ENCODE assay signal across 10 cellular contexts in the genomic region with DNA sequence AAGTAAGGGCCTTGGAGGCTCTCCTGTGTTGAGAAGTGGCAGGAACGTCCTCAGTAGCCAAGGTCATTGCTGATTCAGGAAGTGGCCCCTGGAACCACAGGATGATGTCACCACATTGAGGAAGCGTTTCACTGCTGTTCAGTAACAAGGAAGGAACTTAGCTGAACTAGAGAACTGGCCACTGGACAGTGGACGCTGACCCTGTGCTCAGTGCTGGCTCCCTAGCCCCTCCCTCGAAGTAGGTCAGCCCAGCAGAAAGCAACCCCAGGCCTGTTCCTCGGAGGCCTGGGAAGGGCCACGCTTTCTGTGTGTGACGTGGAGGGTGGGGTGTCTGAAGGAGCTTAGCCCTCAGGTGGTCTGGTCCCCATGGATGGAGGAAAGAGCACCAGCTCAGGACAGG. TPM values are rescaled to one million over a fixed set of nuclear protein-coding genes. Genes with fewer than 3 reads are reported as not detected.
DNase-seq lines count a peak whose midpoint lies in the region; ATAC-seq and TF ChIP-seq lines count a peak whose summit lies in the region.
"Had no signal": no experiment of that assay in that cellular context is flagged by ENCODE, and none has a peak within 500 bp of the region (broad histone marks: within the 10 kb centered on the region; RNA-seq: fewer than 3 reads in every experiment).

No MANE protein-coding gene starts in this region.

- H3K36me3 Mint-ChIP-seq in activated CD8-positive, alpha-beta T cell treated with anti-CD3 and anti-CD28 coated beads for 36 hours (ENCODE audit: low read depth), result no peaks in the 10 kb centered on the region
- H3K36me3 Mint-ChIP-seq in activated CD8-positive, alpha-beta T cell treated with anti-CD3 and anti-CD28 coated beads, Interleukin-2, amount 10 ng/mL, durations not matched to agents 7 days and 5 days (ENCODE audit: low read depth), result no peaks in the 10 kb centered on the region

- H3K4me1 Mint-ChIP-seq in activated CD8-positive, alpha-beta T cell treated with anti-CD3 and anti-CD28 coated beads for 36 hours (ENCODE audit: low read depth), result peaks cover 22% of the 10 kb centered on the region
- H3K4me1 Mint-ChIP-seq in activated CD8-positive, alpha-beta T cell treated with anti-CD3 and anti-CD28 coated beads, Interleukin-2, amount 10 ng/mL, durations not matched to agents 7 days and 5 days (ENCODE audit: low read depth), result peaks cover 30% of the 10 kb centered on the region

- no peaks in the 10 kb centered on the region for H3K9me3 Mint-ChIP-seq in activated CD8-positive, alpha-beta T cell treated with anti-CD3 and anti-CD28 coated beads for 36 hours
- no peaks in the 10 kb centered on the region for H3K9me3 Mint-ChIP-seq in activated CD8-positive, alpha-beta T cell treated with anti-CD3 and anti-CD28 coated beads, Interleukin-2, amount 10 ng/mL, durations not matched to agents 7 days and 5 days (ENCODE audit: insufficient read depth)

- no peak overlapping the region for H3K4me3 Mint-ChIP-seq in activated CD8-positive, alpha-beta T cell treated with anti-CD3 and anti-CD28 coated beads for 36 hours
- H3K4me3 Mint-ChIP-seq in activated CD8-positive, alpha-beta T cell treated with anti-CD3 and anti-CD28 coated beads, Interleukin-2, amount 10 ng/mL, durations not matched to agents 7 days and 5 days, result no peak overlapping the region

- H3K27ac ChIP-seq in aorta (ENCODE audit: low read depth in 1 of 2, low read length in 2 of 2), result no peak overlapping the region
- H3K27ac ChIP-seq: cardiac muscle cell had no signal

- POLR2A ChIA-PET in activated CD8-positive, alpha-beta T cell treated with anti-CD3 and anti-CD28 coated beads for 36 hours (lab: Charles Lee), result no interaction called here
- POLR2A ChIA-PET in activated CD8-positive, alpha-beta T cell treated with anti-CD3 and anti-CD28 coated beads, Interleukin-2, amount 10 ng/mL, durations not matched to agents 7 days and 5 days (lab: Charles Lee), result no interaction called here

- intact Hi-C loops in activated CD8-positive, alpha-beta T cell treated with anti-CD3 and anti-CD28 coated beads for 36 hours (cut with micrococcal nuclease), result no loop called here
- intact Hi-C loops in left colon (cut with DNase I, micrococcal nuclease), result no loop called here
- intact Hi-C loops in aorta (cut with DNase I), result no loop called here

- H3K4me3 ChIP-seq in astrocyte of the spinal cord (ENCODE audit: low read depth, low read length) (no peak overlapping the region), aorta (ENCODE audit: low read length in 2 of 2) (no peak overlapping the region)
- H3K4me3 ChIP-seq: cardiac muscle cell had no signal

- in situ Hi-C loops in astrocyte of the spinal cord (cut with HindIII; ENCODE audit: low sequenced_read_pairs), result no loop called here

- H3K27me3 Mint-ChIP-seq in activated CD8-positive, alpha-beta T cell treated with anti-CD3 and anti-CD28 coated beads for 36 hours, result peaks cover 30% of the 10 kb centered on the region
- H3K27me3 Mint-ChIP-seq in activated CD8-positive, alpha-beta T cell treated with anti-CD3 and anti-CD28 coated beads, Interleukin-2, amount 10 ng/mL, durations not matched to agents 7 days and 5 days (ENCODE audit: low read depth), result peaks cover 24% of the 10 kb centered on the region

- CTCF ChIA-PET in activated CD8-positive, alpha-beta T cell treated with anti-CD3 and anti-CD28 coated beads for 36 hours (lab: Charles Lee), result no interaction called here
- CTCF ChIA-PET in activated CD8-positive, alpha-beta T cell treated with anti-CD3 and anti-CD28 coated beads, Interleukin-2, amount 10 ng/mL, durations not matched to agents 7 days and 5 days (lab: Charles Lee), result no interaction called here

- ATAC-seq in activated CD8-positive, alpha-beta T cell treated with anti-CD3 and anti-CD28 coated beads for 36 hours, result no peak
- ATAC-seq in activated CD8-positive, alpha-beta T cell treated with anti-CD3 and anti-CD28 coated beads, Interleukin-2, amount 10 ng/mL, durations not matched to agents 7 days and 5 days, result no peak
- ATAC-seq in left colon (peak; percentile 75), aorta (ENCODE audit: low FRiP score) (peak; percentile 69), GM21381 (IDR thresholded peaks at IDR 0.05; ENCODE audit: unreplicated experiment) (no peak), GM19463 (IDR thresholded peaks at IDR 0.05; ENCODE audit: unreplicated experiment) (no peak)
- ATAC-seq: Panc1 had no signal

- no peaks in the 10 kb centered on the region for H3K9me3 ChIP-seq in aorta (ENCODE audit: control insufficient read depth, low read length)

- H3K36me3 ChIP-seq in aorta (ENCODE audit: control insufficient read depth in 1 of 2, insufficient read depth in 2 of 2, low read length in 1 of 2), result no peaks in the 10 kb centered on the region
- H3K36me3 ChIP-seq: cardiac muscle cell had no signal

- DNase-seq in activated CD8-positive, alpha-beta T cell treated with anti-CD3 and anti-CD28 coated beads for 36 hours, result peak; percentile 11
- no peak for DNase-seq in activated CD8-positive, alpha-beta T cell treated with anti-CD3 and anti-CD28 coated beads, Interleukin-2, amount 10 ng/mL, durations not matched to agents 7 days and 5 days
- peak; percentile 58 for DNase-seq in astrocyte of the spinal cord (ENCODE audit: low read depth, low spot score)
- peak; percentile 56 to 82 for DNase-seq in left colon
- DNase-seq in aorta, result peak; percentile 74 to 78
- no peak for DNase-seq in NCI-H187 treated with DMSO at 0.1 percent for 48 hours (lab: John Stamatoyannopoulos, UW)

- no peaks in the 10 kb centered on the region for H3K27me3 ChIP-seq in aorta (ENCODE audit: control insufficient read depth in 1 of 2, insufficient read depth in 2 of 2, low read length in 1 of 2)
- H3K27me3 ChIP-seq: cardiac muscle cell had no signal

- TF ChIP-seq CTCF in activated CD8-positive, alpha-beta T cell treated with anti-CD3 and anti-CD28 coated beads for 36 hours (IDR thresholded peaks at IDR 0.05), result no peak
- no peak for TF ChIP-seq CTCF in astrocyte of the spinal cord (IDR thresholded peaks at IDR 0.05; ENCODE audit: low read depth, low read length)

- H3K4me1 ChIP-seq in aorta (ENCODE audit: control insufficient read depth in 1 of 2, insufficient read depth in 2 of 2, low read length in 2 of 2), result no peaks in the 10 kb centered on the region

- WGBS in aorta, 2 donors, result 84% methylated on average over 7 of the region's 7 CpGs

- no peak overlapping the region for H3K27ac Mint-ChIP-seq in activated CD8-positive, alpha-beta T cell treated with anti-CD3 and anti-CD28 coated beads for 36 hours
- no peak overlapping the region for H3K27ac Mint-ChIP-seq in activated CD8-positive, alpha-beta T cell treated with anti-CD3 and anti-CD28 coated beads, Interleukin-2, amount 10 ng/mL, durations not matched to agents 7 days and 5 days

RNA-seq across cellular contexts. Expression of gene B9D1, which starts 58.3 kb away (rescaled TPM):
- 1 to 10 TPM; 7.2 to 9.4 TPM for total RNA-seq in activated CD8-positive, alpha-beta T cell treated with anti-CD3 and anti-CD28 coated beads for 36 hours
- 1 to 10 TPM; 1.1 TPM for total RNA-seq in activated CD8-positive, alpha-beta T cell treated with anti-CD3 and anti-CD28 coated beads, Interleukin-2, amount 10 ng/mL, durations not matched to agents 7 days and 5 days
- total RNA-seq in left colon (1 to 10 TPM; 7.1 to 7.3 TPM), aorta (1 to 10 TPM; 7.3 to 8.9 TPM)
- polyA plus RNA-seq in aorta, result 10 to 100 TPM in 1 of 2 donors, 1 to 10 TPM in 1; 9.5 to 16.5 TPM

Comparison
In these comparisons a context has a peak if more than half of its experiments do, and no peak if none do; other contexts are left out.
1. DNase-seq: peak in activated CD8-positive, alpha-beta T cell treated with anti-CD3 and anti-CD28 coated beads for 36 hours (single experiment), astrocyte of the spinal cord (single experiment), left colon (2 of 2) and aorta (2 of 2); none in activated CD8-positive, alpha-beta T cell treated with anti-CD3 and anti-CD28 coated beads, Interleukin-2, amount 10 ng/mL, durations not matched to agents 7 days and 5 days (single experiment) and NCI-H187 treated with DMSO at 0.1 percent for 48 hours (single experiment).
2. ATAC-seq: peak in left colon (single experiment) and aorta (single experiment); none in activated CD8-positive, alpha-beta T cell treated with anti-CD3 and anti-CD28 coated beads for 36 hours (single experiment), activated CD8-positive, alpha-beta T cell treated with anti-CD3 and anti-CD28 coated beads, Interleukin-2, amount 10 ng/mL, durations not matched to agents 7 days and 5 days (single experiment), GM21381 (single experiment) and GM19463 (single experiment).